19 cellular contexts compared by ENCODE assay signal in the genomic region with DNA sequence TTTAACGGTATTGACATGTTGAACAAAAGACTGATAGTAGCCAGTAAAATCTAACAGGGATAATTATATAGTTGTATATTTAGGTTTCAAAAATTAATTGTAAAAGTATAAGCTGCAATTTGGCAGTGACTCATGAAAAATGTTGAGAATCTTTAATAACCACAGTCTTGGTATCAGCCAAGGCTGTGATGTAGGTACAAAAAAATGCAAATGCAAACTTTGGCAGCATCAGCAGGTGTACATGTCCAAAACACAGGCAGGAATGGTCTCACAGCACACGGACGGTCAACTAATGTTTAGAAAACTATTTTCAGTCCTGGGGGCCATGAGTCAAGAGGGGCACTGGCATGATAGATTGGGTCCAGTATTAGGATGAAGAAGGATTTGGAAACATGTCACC. TPM values are rescaled to one million over a fixed set of nuclear protein-coding genes. Genes with fewer than 3 reads are reported as not detected.
A peak's percentile ranks its signal among the peaks of the same experiment; 100 is the strongest.
DNase-seq lines count a peak whose midpoint lies in the region; ATAC-seq, FAIRE-seq and TF ChIP-seq lines count a peak whose summit lies in the region.
"Had no signal": no experiment of that assay in that cellular context is flagged by ENCODE, and none has a peak within 500 bp of the region (broad histone marks: within the 10 kb centered on the region; RNA-seq: fewer than 3 reads in every experiment).

No MANE protein-coding gene starts in this region.

- H3K4me3 Mint-ChIP-seq in astrocyte (ENCODE audit: unreplicated experiment): no peak overlapping the region
- no peak overlapping the region for H3K4me3 Mint-ChIP-seq in activated naive CD4-positive, alpha-beta T cell treated with anti-CD3 and anti-CD28 coated beads for 36 hours

- DNase-seq in SK-N-SH (no peak), astrocyte (ENCODE audit: low read depth) (peak; percentile 62), fibroblast of mammary gland (ENCODE audit: low read depth) (peak; percentile 17), GDM1 (lab: John Stamatoyannopoulos, UW) (no peak), SK-N-DZ (ENCODE audit: low spot score) (no peak)
- DNase-seq in activated naive CD4-positive, alpha-beta T cell treated with anti-CD3 and anti-CD28 coated beads for 36 hours: no peak
- DNase-seq: DMS 273 treated with DMSO at 0.1 percent for 48 hours, Karpas-422, NCI-H1417, NCI-H1930, NCI-H2171 treated with DMSO at 0.1 percent for 48 hours, NCI-H510A, SIG-M5 had no signal

- POLR2A ChIA-PET in SK-N-SH (lab: Yijun Ruan, JAX): no interaction called here

- H3K4me1 ChIP-seq in SK-N-SH (ENCODE audit: control insufficient read depth in 1 of 2, insufficient read depth in 2 of 2, low read depth in 1 of 2, low read length in 1 of 2) (no peaks in the 10 kb centered on the region), astrocyte (ENCODE audit: insufficient read depth, low read length) (peaks cover 3% of the 10 kb centered on the region)
- H3K4me1 ChIP-seq: BLaER1 treated with 17β-estradiol and CSF1 and Interleukin-3, amounts not matched to agents 10 nM and 100 nM had no signal

- no peak for FAIRE-seq in astrocyte (lab: Jason Lieb, UNC)
- FAIRE-seq: H54, HepG2 had no signal

- intact Hi-C loops in activated naive CD4-positive, alpha-beta T cell treated with anti-CD3 and anti-CD28 coated beads for 36 hours (cut with micrococcal nuclease): no loop called here

- H3K9ac ChIP-seq in SK-N-SH: no peak overlapping the region
- H3K9ac ChIP-seq in astrocyte (ENCODE audit: low read length): no peak overlapping the region
- H3K9ac ChIP-seq: BLaER1 treated with 17β-estradiol and CSF1 and Interleukin-3, amounts not matched to agents 10 nM and 100 nM had no signal

- TF ChIP-seq RAD21 in SK-N-SH (IDR thresholded peaks at IDR 0.05; ENCODE audit: low read length): no peak

- no peaks in the 10 kb centered on the region for H3K27me3 Mint-ChIP-seq in astrocyte (ENCODE audit: low read depth, unreplicated experiment)
- H3K27me3 Mint-ChIP-seq in activated naive CD4-positive, alpha-beta T cell treated with anti-CD3 and anti-CD28 coated beads for 36 hours (ENCODE audit: low read depth): no peaks in the 10 kb centered on the region

- CTCF ChIA-PET in SK-N-SH (lab: Yijun Ruan, JAX): no interaction called here
- CTCF ChIA-PET in activated naive CD4-positive, alpha-beta T cell treated with anti-CD3 and anti-CD28 coated beads for 36 hours (lab: Charles Lee): no interaction called here

- H3K27me3 ChIP-seq in SK-N-SH (ENCODE audit: insufficient read depth) (no peaks in the 10 kb centered on the region), astrocyte (ENCODE audit: insufficient read depth, low read length) (no peaks in the 10 kb centered on the region)
- H3K27me3 ChIP-seq: BLaER1 treated with 17β-estradiol and CSF1 and Interleukin-3, amounts not matched to agents 10 nM and 100 nM had no signal

- H3K9me2 ChIP-seq in SK-N-SH: no peaks in the 10 kb centered on the region

- H3K36me3 ChIP-seq in SK-N-SH (replicated peaks in 1 of 2; ENCODE audit: control insufficient read depth in 1 of 2, insufficient read depth in 2 of 2, low read length in 1 of 2) (no peaks in the 10 kb centered on the region), astrocyte (ENCODE audit: insufficient read depth, low read length) (no peaks in the 10 kb centered on the region)

- H2AFZ ChIP-seq in SK-N-SH (ENCODE audit: low read depth): no peak overlapping the region
- no peak overlapping the region for H2AFZ ChIP-seq in astrocyte (ENCODE audit: low read depth, low read length)

- TF ChIP-seq CTCF in SK-N-SH (IDR thresholded peaks at IDR 0.05) (no peak), astrocyte (IDR thresholded peaks at IDR 0.05; ENCODE audit: insufficient read depth, low read depth, low read length) (no peak), fibroblast of mammary gland (conservative IDR thresholded peaks at IDR 0.05; ENCODE audit: control insufficient read depth, insufficient read depth, low read depth, low read length) (no peak)

- H3F3A ChIP-seq in SK-N-SH (replicated peaks; ENCODE audit: insufficient read depth): no peaks in the 10 kb centered on the region

- peaks cover 5% of the 10 kb centered on the region for H3K36me3 Mint-ChIP-seq in astrocyte (ENCODE audit: low read depth, unreplicated experiment)
- peaks cover 2% of the 10 kb centered on the region for H3K36me3 Mint-ChIP-seq in activated naive CD4-positive, alpha-beta T cell treated with anti-CD3 and anti-CD28 coated beads for 36 hours (ENCODE audit: low read depth)

- H3K4me2 ChIP-seq in SK-N-SH: no peak overlapping the region
- no peak overlapping the region for H3K4me2 ChIP-seq in astrocyte (ENCODE audit: low read length)
- H3K4me2 ChIP-seq: BLaER1 treated with 17β-estradiol and CSF1 and Interleukin-3, amounts not matched to agents 10 nM and 100 nM had no signal

- H3K27ac ChIP-seq in SK-N-SH (ENCODE audit: low read depth in 2 of 2, low read length in 1 of 2) (no peak overlapping the region), astrocyte (ENCODE audit: low read depth, low read length) (no peak overlapping the region)
- H3K27ac ChIP-seq: 22Rv1; BLaER1 treated with 17β-estradiol and CSF1 and Interleukin-3, amounts not matched to agents 10 nM and 100 nM had no signal

- H3K79me2 ChIP-seq in SK-N-SH (ENCODE audit: insufficient read depth) (no peaks in the 10 kb centered on the region), astrocyte (ENCODE audit: insufficient read depth, low read length) (no peaks in the 10 kb centered on the region)

- 89% methylated on average over 3 of the region's 3 CpGs for WGBS in SK-N-SH (ENCODE audit: low lambda C conversion rate)

- H3K4me3 ChIP-seq in SK-N-SH (ENCODE audit: low read depth in 2 of 2, low read length in 1 of 2): no peak overlapping the region
- H3K4me3 ChIP-seq in astrocyte (ENCODE audit: insufficient read depth, low read depth, low read length): no peak overlapping the region
- H3K4me3 ChIP-seq in fibroblast of mammary gland (ENCODE audit: control insufficient read depth, low read depth, low read length): no peak overlapping the region
- H3K4me3 ChIP-seq: BLaER1 treated with 17β-estradiol and CSF1 and Interleukin-3, amounts not matched to agents 10 nM and 100 nM had no signal

- H4K20me1 ChIP-seq in SK-N-SH (ENCODE audit: insufficient read depth) (no peaks in the 10 kb centered on the region), astrocyte (ENCODE audit: insufficient read depth, low read length) (no peaks in the 10 kb centered on the region)
- H4K20me1 ChIP-seq: BLaER1 treated with 17β-estradiol and CSF1 and Interleukin-3, amounts not matched to agents 10 nM and 100 nM had no signal

- TF ChIP-seq EP300 in SK-N-SH (IDR thresholded peaks at IDR 0.05; ENCODE audit: borderline replicate concordance in 1 of 2, low read depth in 1 of 2, low read length in 1 of 2): no peak

- no peaks in the 10 kb centered on the region for H3K9me3 Mint-ChIP-seq in astrocyte (ENCODE audit: unreplicated experiment)
- H3K9me3 Mint-ChIP-seq in activated naive CD4-positive, alpha-beta T cell treated with anti-CD3 and anti-CD28 coated beads for 36 hours: no peaks in the 10 kb centered on the region

- H3K4me1 Mint-ChIP-seq in astrocyte (ENCODE audit: low read depth, unreplicated experiment): no peaks in the 10 kb centered on the region
- H3K4me1 Mint-ChIP-seq in activated naive CD4-positive, alpha-beta T cell treated with anti-CD3 and anti-CD28 coated beads for 36 hours (ENCODE audit: low read depth): no peaks in the 10 kb centered on the region

- H3K9me3 ChIP-seq in SK-N-SH: no peaks in the 10 kb centered on the region
- H3K9me3 ChIP-seq in astrocyte (ENCODE audit: insufficient read depth, low read depth, low read length): no peaks in the 10 kb centered on the region

- H3K27ac Mint-ChIP-seq in astrocyte (ENCODE audit: unreplicated experiment): no peak overlapping the region
- H3K27ac Mint-ChIP-seq in activated naive CD4-positive, alpha-beta T cell treated with anti-CD3 and anti-CD28 coated beads for 36 hours: no peak overlapping the region

- ATAC-seq in SK-N-SH treated with all-trans-retinoic acid at 6 μM for 48 hours (no peak; the same call in 2 of the 3 replicates), HG03457 (IDR thresholded peaks at IDR 0.05; ENCODE audit: unreplicated experiment) (no peak)
- ATAC-seq: HepG2 had no signal

TF ChIP-seq in SK-N-SH, 30 proteins besides CTCF, POLR2A, EP300 and RAD21 (continues in another document):
- TF ChIP-seq RCOR1 (IDR thresholded peaks at IDR 0.05; ENCODE audit: low read length): no peak
- no peak for TF ChIP-seq RXRA (IDR thresholded peaks at IDR 0.05; ENCODE audit: borderline replicate concordance, low read depth)
- TF ChIP-seq FOXM1 (IDR thresholded peaks at IDR 0.05; ENCODE audit: low read depth): no peak
- TF ChIP-seq TCF12 (IDR thresholded peaks at IDR 0.05): peak; percentile 16; the same call in 1 of the 2 replicates

TF ChIP-seq in SK-N-SH treated with all-trans-retinoic acid at 6 μM for 48 hours, 23 proteins besides CTCF, POLR2A, EP300 and RAD21 (continues in another document):
- no peak for TF ChIP-seq ARNTL (CRISPR knock-in tag; IDR thresholded peaks at IDR 0.05; ENCODE audit: borderline replicate concordance, low read depth)
- no peak for TF ChIP-seq ZFP3 (CRISPR knock-in tag; IDR thresholded peaks at IDR 0.05)

RNA-seq across cellular contexts. Expression of gene BEND3, which starts 58.5 kb away (rescaled TPM):
- polyA plus RNA-seq in SK-N-SH (2012; rRNA removed): 0.93 and 1.0 TPM in 2 replicates
- 0.80 and 1.1 TPM in 2 replicates for polyA plus RNA-seq in SK-N-SH (2012; cell fraction: cytosol; rRNA removed)
- 1.4 and 1.8 TPM in 2 replicates for polyA plus RNA-seq in SK-N-SH (2012; cell fraction: nucleus; rRNA removed)
- total RNA-seq in astrocyte: 3.7 and 4.4 TPM in 2 replicates
- 1 to 10 TPM; 2.0 to 2.6 TPM for total RNA-seq in activated naive CD4-positive, alpha-beta T cell treated with anti-CD3 and anti-CD28 coated beads for 36 hours
- polyA plus RNA-seq in SK-N-DZ (2014; cell fraction: cytosol; rRNA removed): 6.8 and 7.4 TPM in 2 replicates
- 6.6 and 11.9 TPM in 2 replicates for polyA plus RNA-seq in SK-N-DZ (2014; cell fraction: nucleus; rRNA removed)

Comparison
In these comparisons a context has a peak if more than half of its experiments do, and no peak if none do; other contexts are left out.
1. DNase-seq: peak in astrocyte (single experiment) and fibroblast of mammary gland (single experiment); none in SK-N-SH (single experiment), activated naive CD4-positive, alpha-beta T cell treated with anti-CD3 and anti-CD28 coated beads for 36 hours (single experiment), GDM1 (single experiment) and SK-N-DZ (single experiment).